Comparison of ENCODE assay signal across 9 cellular contexts in the genomic region with DNA sequence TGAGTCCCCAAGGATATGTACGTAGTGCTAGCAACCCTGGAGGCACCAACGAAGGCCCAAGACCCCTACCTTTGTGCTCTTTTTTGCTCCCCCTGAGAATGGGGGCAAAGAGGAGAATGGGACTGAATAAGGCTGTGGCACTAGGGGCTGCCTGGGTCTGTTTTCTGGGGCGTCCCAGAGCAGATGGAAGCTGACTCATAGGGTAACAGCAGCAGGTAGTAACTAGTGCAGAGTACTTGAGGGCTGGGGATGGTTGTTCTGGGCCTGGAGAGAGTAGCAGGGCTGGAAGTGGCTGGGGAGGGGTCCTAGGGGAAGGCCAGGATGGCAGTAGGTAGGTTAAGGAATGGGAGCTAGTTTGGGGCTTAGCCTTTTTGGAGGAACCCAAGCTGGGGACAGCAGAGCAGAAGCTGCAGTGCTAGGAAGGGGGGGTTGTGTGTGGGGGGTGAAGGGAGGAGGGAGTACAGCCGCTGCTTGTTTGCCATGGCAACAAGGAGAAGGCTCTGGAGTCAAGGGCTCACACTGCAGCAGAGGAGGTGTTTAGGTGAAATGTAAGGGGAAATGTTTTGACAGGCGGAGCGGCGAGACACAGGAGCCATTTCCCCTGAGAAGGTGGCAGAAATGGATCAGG. TPM values are rescaled to one million over a fixed set of nuclear protein-coding genes. Genes with fewer than 3 reads are reported as not detected.
A peak's percentile ranks its signal among the peaks of the same experiment; 100 is the strongest.
DNase-seq lines count a peak whose midpoint lies in the region; ATAC-seq and TF ChIP-seq lines count a peak whose summit lies in the region.
"Had no signal": no experiment of that assay in that cellular context is flagged by ENCODE, and none has a peak within 500 bp of the region (broad histone marks: within the 10 kb centered on the region; RNA-seq: fewer than 3 reads in every experiment).

No MANE protein-coding gene starts in this region.

- H3K4me1 ChIP-seq in DOHH2 (ENCODE audit: control insufficient read depth, low read length): peaks cover 27% of the 10 kb centered on the region
- peaks cover 25% of the 10 kb centered on the region for H3K4me1 ChIP-seq in PC-3 (ENCODE audit: insufficient read depth, low read length)
- peaks cover 10% of the 10 kb centered on the region for H3K4me1 ChIP-seq in prostate gland (replicated peaks)

- TF ChIP-seq CTCF in DOHH2 (IDR thresholded peaks at IDR 0.05; ENCODE audit: low read depth, low read length, poor library complexity, severe bottlenecking) (no peak), PC-3 (conservative IDR thresholded peaks at IDR 0.05; ENCODE audit: low read depth, low read length) (no peak), coronary artery (IDR thresholded peaks at IDR 0.05) (no peak), prostate gland (IDR thresholded peaks at IDR 0.05) (no peak)

- ATAC-seq in PC-3: no peak

- H3K9me3 ChIP-seq in DOHH2 (ENCODE audit: control insufficient read depth, insufficient read depth, low read length) (no peaks in the 10 kb centered on the region), PC-3 (ENCODE audit: low read length) (no peaks in the 10 kb centered on the region), prostate gland (no peaks in the 10 kb centered on the region)

- no peak overlapping the region for H2AFZ ChIP-seq in PC-3 (ENCODE audit: low read length)

- H3K36me3 ChIP-seq in DOHH2 (ENCODE audit: control insufficient read depth, low read length) (peaks cover 14% of the 10 kb centered on the region), PC-3 (ENCODE audit: low read depth, low read length) (peaks cover 5% of the 10 kb centered on the region; the same call in 1 of the 2 replicates), prostate gland (no peaks in the 10 kb centered on the region)

- H3K79me2 ChIP-seq in DOHH2 (ENCODE audit: control insufficient read depth, low read length) (peaks cover 33% of the 10 kb centered on the region), PC-3 (ENCODE audit: low read length) (peaks cover 38% of the 10 kb centered on the region)

- CTCF ChIA-PET in PC-3 (lab: Charles Lee): no interaction called here

- H3F3A ChIP-seq in DOHH2 (ENCODE audit: control insufficient read depth, insufficient read depth) (peaks cover 5% of the 10 kb centered on the region; the same call in 1 of the 2 replicates), PC-3 (ENCODE audit: low read length, unreplicated experiment) (peaks cover 10% of the 10 kb centered on the region)

- DNase-seq in PC-3: no peak
- DNase-seq in coronary artery (ENCODE audit: low spot score): no peak
- DNase-seq in nucleus accumbens (lab: John Stamatoyannopoulos, UW): peak in 29 of 56 donors; percentile 13 to 75 (median 40)
- DNase-seq in stimulated activated CD4-positive, alpha-beta T cell treated with anti-CD3 and anti-CD28 coated beads, Interleukin-4, amount 100 ng/mL, for 24 hours: no peak
- DNase-seq in NCI-H2081 treated with DMSO at 0.1 percent for 48 hours (lab: John Stamatoyannopoulos, UW): no peak
- DNase-seq in prostate gland (ENCODE audit: low spot score): no peak
- DNase-seq in NCI-H1694 (lab: John Stamatoyannopoulos, UW): no peak

- H3K9me2 ChIP-seq in DOHH2 (replicated peaks; ENCODE audit: control insufficient read depth, low read length) (no peaks in the 10 kb centered on the region), PC-3 (replicated peaks; ENCODE audit: low read length) (no peaks in the 10 kb centered on the region)

- intact Hi-C loops in PC-3 (cut with micrococcal nuclease): no loop called here
- intact Hi-C loops in prostate gland (cut with DNase I): loop anchor here (5.0 kb wide), 1 partner anchor 367 kb away; the partner anchor contains the start of gene SFPQ

- POLR2A ChIA-PET in PC-3 (lab: Charles Lee; ENCODE audit: unreplicated experiment): no interaction called here

- no peak for TF ChIP-seq POLR2A in prostate gland (IDR thresholded peaks at IDR 0.05)

- no peak overlapping the region for H3K4me3 ChIP-seq in DOHH2 (ENCODE audit: low read length)
- no peak overlapping the region; the same call in 1 of the 2 replicates for H3K4me3 ChIP-seq in PC-3 (ENCODE audit: low read length)
- peak overlapping the region; percentile 91 for H3K4me3 ChIP-seq in coronary artery
- no peak overlapping the region for H3K4me3 ChIP-seq in prostate gland

- H3K4me2 ChIP-seq in DOHH2 (ENCODE audit: low read length): peak overlapping the region; percentile 94; the same call in 1 of the 2 replicates
- peak overlapping the region; percentile 96 for H3K4me2 ChIP-seq in PC-3 (ENCODE audit: low read length)

- H3K27me3 ChIP-seq in DOHH2 (ENCODE audit: control insufficient read depth, low read length) (no peaks in the 10 kb centered on the region), PC-3 (ENCODE audit: low read length) (no peaks in the 10 kb centered on the region), prostate gland (replicated peaks; ENCODE audit: insufficient read depth) (no peaks in the 10 kb centered on the region)

- no peak overlapping the region for H3K9ac ChIP-seq in PC-3 (ENCODE audit: low read length)

- H3K27ac ChIP-seq in DOHH2 (ENCODE audit: low read depth, low read length) (no peak overlapping the region), PC-3 (ENCODE audit: low read length) (no peak overlapping the region), coronary artery (peak overlapping the region; percentile 16 to 99), prostate gland (no peak overlapping the region)

- H4K20me1 ChIP-seq in DOHH2 (ENCODE audit: control insufficient read depth, insufficient read depth, low read depth, low read length): no peaks in the 10 kb centered on the region
- H4K20me1 ChIP-seq in PC-3 (ENCODE audit: low read length): no peaks in the 10 kb centered on the region

- BruUV-seq in PC-3 (replicated peaks; lab: Mats Ljungman, UMichigan): no TSS peak

- WGBS in prostate gland: 79% methylated on average over 7 of the region's 7 CpGs

RNA-seq across cellular contexts. Expression of gene NCDN, which starts 1.8 kb away (rescaled TPM):
- 25.2 and 30.2 TPM in 2 replicates for total RNA-seq in PC-3 (2014; rRNA removed)
- 10 to 100 TPM; 37.6 to 49.4 TPM for total RNA-seq in prostate gland

RNA-seq across cellular contexts. Expression of gene KIAA0319L, which starts 2.2 kb away (rescaled TPM):
- 20.9 and 26.7 TPM in 2 replicates for total RNA-seq in PC-3 (2014; rRNA removed)
- 100 to 1,000 TPM; 109 to 124 TPM for total RNA-seq in prostate gland

RNA-seq across cellular contexts. Expression of gene TFAP2E, which starts 13.7 kb away (rescaled TPM):
- 0.26 and 1.4 TPM in 2 replicates for total RNA-seq in PC-3 (2014; rRNA removed)
- total RNA-seq in prostate gland: 1 to 10 TPM; 2.0 to 2.2 TPM
- total RNA-seq: HT1080 had no signal

Comparison
In these comparisons a context has a peak if more than half of its experiments do, and no peak if none do; other contexts are left out.
1. H3K27ac ChIP-seq: peak in coronary artery (2 of 2); none in DOHH2 (single experiment), PC-3 (single experiment) and prostate gland (0 of 2).
2. DNase-seq: peak in nucleus accumbens (29 of 56); none in PC-3 (single experiment), coronary artery (single experiment), stimulated activated CD4-positive, alpha-beta T cell treated with anti-CD3 and anti-CD28 coated beads, Interleukin-4, amount 100 ng/mL, for 24 hours (single experiment), NCI-H2081 treated with DMSO at 0.1 percent for 48 hours (single experiment), prostate gland (single experiment) and NCI-H1694 (single experiment).